ENCODE assay signal across 25 cellular contexts in the genomic region with DNA sequence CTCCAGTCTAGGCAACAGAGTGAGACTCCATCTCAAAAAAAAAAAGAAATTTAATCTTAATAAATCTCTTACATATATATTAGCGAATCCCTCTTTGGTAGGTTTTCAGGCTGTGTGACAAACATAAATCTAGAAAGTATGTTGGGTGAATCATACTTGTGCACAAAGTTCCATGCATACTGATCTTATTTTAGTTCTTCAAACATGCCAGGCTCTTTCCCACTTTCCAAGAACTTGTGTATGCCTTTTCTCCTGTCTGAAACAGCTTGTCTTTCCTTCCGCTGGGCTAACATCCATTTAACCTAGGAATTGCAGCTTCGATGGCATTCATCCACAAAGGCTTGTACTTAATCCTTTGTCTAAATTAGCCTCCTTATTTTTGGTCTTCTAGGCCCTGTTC.
DNase-seq lines count a peak whose midpoint lies in the region; ATAC-seq and TF ChIP-seq lines count a peak whose summit lies in the region.
"Had no signal": no experiment of that assay in that cellular context is flagged by ENCODE, and none has a peak within 500 bp of the region (broad histone marks: within the 10 kb centered on the region; RNA-seq: fewer than 3 reads in every experiment).

No MANE protein-coding gene starts in this region.

- intact Hi-C loops in posterior vena cava (cut with DNase I): no loop called here

- TF ChIP-seq CTCF in choroid plexus epithelial cell (conservative IDR thresholded peaks at IDR 0.05; ENCODE audit: low read depth, low read length) (no peak), foreskin keratinocyte (conservative IDR thresholded peaks at IDR 0.05) (no peak)

- no peak overlapping the region for H3K4me3 ChIP-seq in choroid plexus epithelial cell (ENCODE audit: low read depth, low read length)
- H3K4me3 ChIP-seq: A549, K562, PC-9 had no signal

- no peaks in the 10 kb centered on the region for H3K4me1 ChIP-seq in foreskin keratinocyte
- H3K4me1 ChIP-seq: A549, BE2C had no signal

- H3K27ac ChIP-seq in foreskin keratinocyte: no peak overlapping the region
- H3K27ac ChIP-seq: A549, PC-9 had no signal

- no peaks in the 10 kb centered on the region for H3K27me3 ChIP-seq in foreskin keratinocyte
- H3K27me3 ChIP-seq: BE2C had no signal

- ATAC-seq in foreskin keratinocyte (no peak), GM19397 (IDR thresholded peaks at IDR 0.05; ENCODE audit: unreplicated experiment) (no peak)
- ATAC-seq: A549, HepG2, K562 had no signal

- DNase-seq in GM03348 (ENCODE audit: low spot score) (peak; percentile 37), choroid plexus epithelial cell (ENCODE audit: low read depth) (peak; percentile 5), medulla oblongata (ENCODE audit: extremely low spot score) (peak; percentile 2), posterior vena cava (ENCODE audit: low spot score) (no peak), foreskin keratinocyte (no peak), NCI-H82 (lab: John Stamatoyannopoulos, UW) (no peak)
- DNase-seq: BE2C; CD8-positive, alpha-beta memory T cell; DMS 273 treated with DMSO at 0.1 percent for 48 hours; DMS79; GF-D8; H9; Kasumi-1; NCI-H1092 treated with DMSO at 0.1 percent for 48 hours; NCI-H1436 treated with DMSO at 0.1 percent for 48 hours; NCI-H187 treated with DMSO at 0.1 percent for 48 hours; NCI-H524; NCI-H748 treated with DMSO at 0.1 percent for 48 hours; PC-9; RPMI8226; SHP77 treated with DMSO at 0.1 percent for 48 hours had no signal

Comparison
In these comparisons a context has a peak if more than half of its experiments do, and no peak if none do; other contexts are left out.
1. DNase-seq: peak in GM03348 (single experiment), choroid plexus epithelial cell (single experiment) and medulla oblongata (single experiment); none in posterior vena cava (single experiment), foreskin keratinocyte (0 of 2) and NCI-H82 (single experiment).